Comparison of ENCODE assay signal across 9 cellular contexts in the genomic region with DNA sequence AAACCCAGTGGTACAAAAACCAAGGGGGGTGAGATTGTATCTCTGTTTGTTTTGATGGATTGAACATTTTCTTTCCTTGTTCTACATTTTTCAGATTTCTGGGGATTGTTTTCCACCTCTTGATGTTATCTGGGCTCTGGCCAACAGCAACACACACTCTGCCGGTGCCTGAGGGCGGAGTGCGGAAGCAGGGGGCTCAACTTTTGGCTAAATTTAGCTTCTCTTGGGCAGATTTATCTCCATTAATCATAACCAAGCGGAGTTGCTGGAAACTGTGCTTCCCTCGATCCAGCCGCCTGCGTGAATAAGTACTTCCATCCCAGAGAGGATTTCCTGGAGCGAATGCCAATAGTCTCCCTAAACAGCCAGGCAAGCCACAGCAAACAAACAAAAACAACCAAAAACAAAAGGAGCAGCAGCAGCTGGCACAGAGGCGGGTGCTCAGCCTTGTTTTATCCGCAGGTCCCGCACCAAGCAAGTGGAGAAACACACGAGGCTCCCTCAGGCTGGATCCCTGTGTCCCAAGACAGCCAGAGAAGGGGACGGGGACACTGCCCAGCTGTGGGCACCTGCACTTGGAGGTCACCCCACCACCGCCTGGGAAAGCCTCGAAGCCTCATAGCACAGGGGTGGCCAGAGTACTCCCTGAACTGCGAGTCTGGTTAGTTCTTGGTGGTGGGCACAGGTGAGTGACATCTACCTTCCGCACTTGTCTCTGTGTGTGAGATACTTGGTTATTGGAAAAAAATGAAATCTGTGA.
DNase-seq lines count a peak whose midpoint lies in the region; ATAC-seq and TF ChIP-seq lines count a peak whose summit lies in the region.
"Had no signal": no experiment of that assay in that cellular context is flagged by ENCODE, and none has a peak within 500 bp of the region (broad histone marks: within the 10 kb centered on the region; RNA-seq: fewer than 3 reads in every experiment).

No MANE protein-coding gene starts in this region.

- H2BK5ac ChIP-seq in mesendoderm (ENCODE audit: low read length), result no peak overlapping the region

- ATAC-seq in Right ventricle myocardium inferior (no peak), GM21526 (IDR thresholded peaks at IDR 0.05; ENCODE audit: low FRiP score, unreplicated experiment) (no peak)

- TF ChIP-seq CTCF in left ventricle myocardium inferior (IDR thresholded peaks at IDR 0.05; ENCODE audit: borderline replicate concordance) (no peak), uterus (IDR thresholded peaks at IDR 0.05) (no peak)

- H3K4ac ChIP-seq in mesendoderm (ENCODE audit: low read depth, low read length), result no peak overlapping the region

- H3K4me2 ChIP-seq in mesendoderm (ENCODE audit: low read length), result no peak overlapping the region

- peak; percentile 45 for DNase-seq in Right ventricle myocardium inferior (ENCODE audit: missing footprints)
- no peak for DNase-seq in left ventricle myocardium inferior
- peak; percentile 86 for DNase-seq in dermis blood vessel endothelial cell
- peak; percentile 11 for DNase-seq in mesendoderm
- DNase-seq in uterus, result peak; percentile 36 to 59
- DNase-seq in NCI-H345 treated with DMSO at 0.1 percent for 48 hours (lab: John Stamatoyannopoulos, UW; ENCODE audit: unreplicated experiment), result no peak
- no peak for DNase-seq in NCI-H187 treated with DMSO at 0.1 percent for 48 hours (lab: John Stamatoyannopoulos, UW)

- H3K56ac ChIP-seq in mesendoderm (ENCODE audit: low read length), result no peak overlapping the region

- no peak for TF ChIP-seq POLR2A in uterus (IDR thresholded peaks at IDR 0.05)

- no peak overlapping the region for H4K8ac ChIP-seq in mesendoderm (ENCODE audit: low read depth, low read length)

- no peak overlapping the region for H2BK15ac ChIP-seq in mesendoderm (replicated peaks; ENCODE audit: low read depth)

- no CpG with 5 or more reads among the region's 17 CpGs for WGBS in mesendoderm (ENCODE audit: extremely low coverage, insufficient coverage, low lambda C conversion rate)

- H3K79me1 ChIP-seq in mesendoderm (ENCODE audit: low read length), result no peaks in the 10 kb centered on the region

- H3K9ac ChIP-seq in mesendoderm (ENCODE audit: low read length), result no peak overlapping the region

- H3K79me2 ChIP-seq in mesendoderm (ENCODE audit: control insufficient read depth, insufficient read depth, low read length), result no peaks in the 10 kb centered on the region

- no peak overlapping the region for H4K5ac ChIP-seq in mesendoderm (ENCODE audit: low read length)

- H3K4me3 ChIP-seq in left ventricle myocardium inferior, result no peak overlapping the region
- H3K4me3 ChIP-seq in mesendoderm (ENCODE audit: low read length), result no peak overlapping the region
- no peak overlapping the region for H3K4me3 ChIP-seq in uterus
- H3K4me3 ChIP-seq: Peyer's patch had no signal

- H2AK5ac ChIP-seq in mesendoderm (ENCODE audit: low read length), result no peak overlapping the region

- no peak overlapping the region for H3K23ac ChIP-seq in mesendoderm (ENCODE audit: low read length)

- no peak overlapping the region for H3K27ac ChIP-seq in left ventricle myocardium inferior (replicated peaks)
- no peak overlapping the region for H3K27ac ChIP-seq in mesendoderm (ENCODE audit: low read depth, low read length)
- peak overlapping the region; percentile 47 to 57 for H3K27ac ChIP-seq in uterus

- intact Hi-C loops in Right ventricle myocardium inferior (cut with DNase I) (loop anchor here (5.0 kb wide), 1 partner anchor 844 kb away; no protein-coding TSS in a partner anchor), left ventricle myocardium inferior (cut with micrococcal nuclease) (no loop called here), uterus (cut with DNase I; ENCODE audit: low total_unique reads) (loop anchor here (10.0 kb wide), 1 partner anchor 847 kb away; no protein-coding TSS in a partner anchor)

- H3K27me3 ChIP-seq in left ventricle myocardium inferior (ENCODE audit: low read depth) (peaks cover 12% of the 10 kb centered on the region), mesendoderm (ENCODE audit: insufficient read depth, low read length, poor library complexity) (no peaks in the 10 kb centered on the region), uterus (no peaks in the 10 kb centered on the region)
- H3K27me3 ChIP-seq: Peyer's patch had no signal

- peaks cover 7% of the 10 kb centered on the region for H3K4me1 ChIP-seq in left ventricle myocardium inferior
- no peaks in the 10 kb centered on the region for H3K4me1 ChIP-seq in mesendoderm (ENCODE audit: control insufficient read depth, low read depth, low read length)
- no peaks in the 10 kb centered on the region for H3K4me1 ChIP-seq in uterus
- H3K4me1 ChIP-seq: Peyer's patch had no signal

- no peaks in the 10 kb centered on the region for H3K36me3 ChIP-seq in left ventricle myocardium inferior
- no peaks in the 10 kb centered on the region for H3K36me3 ChIP-seq in mesendoderm (ENCODE audit: control insufficient read depth, insufficient read depth, low read length)
- H3K36me3 ChIP-seq in uterus, result no peaks in the 10 kb centered on the region
- H3K36me3 ChIP-seq: Peyer's patch had no signal

- H3K9me3 ChIP-seq in left ventricle myocardium inferior (replicated peaks) (peaks cover 46% of the 10 kb centered on the region), uterus (peaks cover 0 to 5% of the 10 kb centered on the region in 2 donors)

- H2BK120ac ChIP-seq in mesendoderm (ENCODE audit: low read depth, low read length), result no peak overlapping the region

- H3K18ac ChIP-seq in mesendoderm (ENCODE audit: low read length), result no peak overlapping the region

Comparison
In these comparisons a context has a peak if more than half of its experiments do, and no peak if none do; other contexts are left out.
1. DNase-seq: peak in Right ventricle myocardium inferior (single experiment), dermis blood vessel endothelial cell (single experiment), mesendoderm (single experiment) and uterus (2 of 2); none in left ventricle myocardium inferior (single experiment), NCI-H345 treated with DMSO at 0.1 percent for 48 hours (single experiment) and NCI-H187 treated with DMSO at 0.1 percent for 48 hours (single experiment).
2. H3K27ac ChIP-seq: peak in uterus (2 of 2); none in left ventricle myocardium inferior (single experiment) and mesendoderm (single experiment).